In genomic region chr17:41083427-41083826, GRCh38 we compare ENCODE assay signal across 13 cellular contexts. TPM values are rescaled to one million over a fixed set of nuclear protein-coding genes. Genes with fewer than 3 reads are reported as not detected.
"Had no signal": no experiment of that assay in that cellular context is flagged by ENCODE, and none has a peak within 500 bp of the region (broad histone marks: within the 10 kb centered on the region; RNA-seq: fewer than 3 reads in every experiment).

No MANE protein-coding gene starts in this region.

RNA-seq across cellular contexts. Expression of gene KRTAP4-7, which starts 0.5 kb away (rescaled TPM):
- total RNA-seq: activated CD4-positive, alpha-beta T cell treated with anti-CD3 and anti-CD28 coated beads, Interleukin-2, amount 10 ng/mL, durations not matched to agents 7 days and 5 days; activated CD8-positive, alpha-beta T cell treated with anti-CD3 and anti-CD28 coated beads, Interleukin-2, amount 10 ng/mL, durations not matched to agents 7 days and 5 days; activated naive CD4-positive, alpha-beta T cell treated with anti-CD3 and anti-CD28 coated beads for 36 hours; aorta; breast epithelium; esophagus muscularis mucosa; left lobe of liver; lung microvascular endothelial cell; myocyte; subcutaneous adipose tissue; T-helper 1 cell treated with Interleukin-12 subunit alpha and Interleukin-12 subunit beta and Interleukin-4 antibody, amounts not matched to agents 30 ng/mL and 1 ng/mL, for 36 hours; thyroid gland; ureter had no signal
- polyA plus RNA-seq: aorta had no signal

RNA-seq across cellular contexts. Expression of gene KRTAP4-8, which starts 14.5 kb away (rescaled TPM):
- total RNA-seq: activated CD4-positive, alpha-beta T cell treated with anti-CD3 and anti-CD28 coated beads, Interleukin-2, amount 10 ng/mL, durations not matched to agents 7 days and 5 days; activated CD8-positive, alpha-beta T cell treated with anti-CD3 and anti-CD28 coated beads, Interleukin-2, amount 10 ng/mL, durations not matched to agents 7 days and 5 days; activated naive CD4-positive, alpha-beta T cell treated with anti-CD3 and anti-CD28 coated beads for 36 hours; aorta; breast epithelium; esophagus muscularis mucosa; left lobe of liver; lung microvascular endothelial cell; myocyte; subcutaneous adipose tissue; T-helper 1 cell treated with Interleukin-12 subunit alpha and Interleukin-12 subunit beta and Interleukin-4 antibody, amounts not matched to agents 30 ng/mL and 1 ng/mL, for 36 hours; thyroid gland; ureter had no signal
- polyA plus RNA-seq: aorta had no signal

RNA-seq across cellular contexts. Expression of gene KRTAP2-4, which starts 17.7 kb away (rescaled TPM):
- total RNA-seq: activated CD4-positive, alpha-beta T cell treated with anti-CD3 and anti-CD28 coated beads, Interleukin-2, amount 10 ng/mL, durations not matched to agents 7 days and 5 days; activated CD8-positive, alpha-beta T cell treated with anti-CD3 and anti-CD28 coated beads, Interleukin-2, amount 10 ng/mL, durations not matched to agents 7 days and 5 days; activated naive CD4-positive, alpha-beta T cell treated with anti-CD3 and anti-CD28 coated beads for 36 hours; aorta; breast epithelium; esophagus muscularis mucosa; left lobe of liver; lung microvascular endothelial cell; myocyte; subcutaneous adipose tissue; T-helper 1 cell treated with Interleukin-12 subunit alpha and Interleukin-12 subunit beta and Interleukin-4 antibody, amounts not matched to agents 30 ng/mL and 1 ng/mL, for 36 hours; thyroid gland; ureter had no signal
- polyA plus RNA-seq: aorta had no signal

RNA-seq across cellular contexts. Expression of gene KRTAP4-16, which starts 18.6 kb away (rescaled TPM):
- total RNA-seq: activated CD4-positive, alpha-beta T cell treated with anti-CD3 and anti-CD28 coated beads, Interleukin-2, amount 10 ng/mL, durations not matched to agents 7 days and 5 days; activated CD8-positive, alpha-beta T cell treated with anti-CD3 and anti-CD28 coated beads, Interleukin-2, amount 10 ng/mL, durations not matched to agents 7 days and 5 days; activated naive CD4-positive, alpha-beta T cell treated with anti-CD3 and anti-CD28 coated beads for 36 hours; aorta; breast epithelium; esophagus muscularis mucosa; left lobe of liver; lung microvascular endothelial cell; myocyte; subcutaneous adipose tissue; T-helper 1 cell treated with Interleukin-12 subunit alpha and Interleukin-12 subunit beta and Interleukin-4 antibody, amounts not matched to agents 30 ng/mL and 1 ng/mL, for 36 hours; thyroid gland; ureter had no signal
- polyA plus RNA-seq: aorta had no signal

RNA-seq across cellular contexts. Expression of gene KRTAP4-9, which starts 21.8 kb away (rescaled TPM):
- total RNA-seq: activated CD4-positive, alpha-beta T cell treated with anti-CD3 and anti-CD28 coated beads, Interleukin-2, amount 10 ng/mL, durations not matched to agents 7 days and 5 days; activated CD8-positive, alpha-beta T cell treated with anti-CD3 and anti-CD28 coated beads, Interleukin-2, amount 10 ng/mL, durations not matched to agents 7 days and 5 days; activated naive CD4-positive, alpha-beta T cell treated with anti-CD3 and anti-CD28 coated beads for 36 hours; aorta; breast epithelium; esophagus muscularis mucosa; left lobe of liver; lung microvascular endothelial cell; myocyte; subcutaneous adipose tissue; T-helper 1 cell treated with Interleukin-12 subunit alpha and Interleukin-12 subunit beta and Interleukin-4 antibody, amounts not matched to agents 30 ng/mL and 1 ng/mL, for 36 hours; thyroid gland; ureter had no signal
